Comparison of ENCODE assay signal across 8 cellular contexts in genomic region chr9:63450836-63451235, GRCh38.
DNase-seq lines count a peak whose midpoint lies in the region; ATAC-seq and TF ChIP-seq lines count a peak whose summit lies in the region.
"Not testable (repeated sequence)": the region's sequence is repeated elsewhere in the genome, so short reads cannot be mapped to it uniquely, and the experiment has no call there.

No MANE protein-coding gene starts in this region.

- not testable (repeated sequence) for H3K36me3 ChIP-seq in CD4-positive, alpha-beta memory T cell (ENCODE audit: insufficient read depth, low read length); mucosa of descending colon (ENCODE audit: low read depth); sigmoid colon; transverse colon

- DNase-seq in CD4-positive, alpha-beta memory T cell, result peak in 4 of 5 donors; percentile 7 to 27 (median 10)
- peak in 2 of 3 donors; percentile 2 to 7 for DNase-seq in T-helper 17 cell
- DNase-seq in activated effector memory CD4-positive, alpha-beta T cell treated with anti-CD3 and anti-CD28 coated beads, Interleukin-2, amount 50 U/mL, for 16 hours, result peak; percentile 64
- not testable (repeated sequence) for DNase-seq in cardiac fibroblast (ENCODE audit: low read depth in 2 of 2)
- DNase-seq in left ventricle myocardium superior, result peak; percentile 9
- peak in 2 of 3 donors; percentile 9 to 34 for DNase-seq in mucosa of descending colon
- DNase-seq in sigmoid colon, result peak; percentile 7
- DNase-seq in transverse colon, result peak; percentile 8

- H3K4me3 Mint-ChIP-seq in CD4-positive, alpha-beta memory T cell; T-helper 17 cell: not testable (repeated sequence)

- not testable (repeated sequence) for TF ChIP-seq POLR2A in sigmoid colon (IDR thresholded peaks at IDR 0.05); transverse colon (IDR thresholded peaks at IDR 0.05)

- not testable (repeated sequence) for TF ChIP-seq CTCF in cardiac fibroblast (IDR thresholded peaks at IDR 0.05; ENCODE audit: low read depth, low read length); mucosa of descending colon (IDR thresholded peaks at IDR 0.05); sigmoid colon (IDR thresholded peaks at IDR 0.05); transverse colon (IDR thresholded peaks at IDR 0.05)

- not testable (repeated sequence) for H3K27ac ChIP-seq in CD4-positive, alpha-beta memory T cell (ENCODE audit: low read depth, low read length); sigmoid colon; transverse colon

- intact Hi-C loops in CD4-positive, alpha-beta memory T cell (cut with micrococcal nuclease); left ventricle myocardium superior (cut with micrococcal nuclease); mucosa of descending colon (cut with DNase I, micrococcal nuclease); sigmoid colon (cut with DNase I); transverse colon (cut with DNase I; ENCODE audit: low total_unique reads): not testable (repeated sequence)

- H3K27ac Mint-ChIP-seq in CD4-positive, alpha-beta memory T cell; T-helper 17 cell: not testable (repeated sequence)

- TF ChIP-seq EP300 in sigmoid colon (IDR thresholded peaks at IDR 0.05); transverse colon (IDR thresholded peaks at IDR 0.05; ENCODE audit: low read depth): not testable (repeated sequence)

- POLR2A ChIA-PET in CD4-positive, alpha-beta memory T cell (lab: Charles Lee; ENCODE audit: partially characterized antibody), result not testable (repeated sequence)

- H3K9me3 Mint-ChIP-seq in CD4-positive, alpha-beta memory T cell, result not testable (repeated sequence)

- 0 to 1% methylated on average over 34 to 44 of the region's 46 CpGs for WGBS in sigmoid colon, 2 donors
- 0% methylated on average over 14 of the region's 46 CpGs; no CpG with 5 or more reads in 1 of the 2 donors for WGBS in transverse colon (ENCODE audit: low coverage in 1 of 2), 2 donors

- H3K27me3 ChIP-seq in CD4-positive, alpha-beta memory T cell (ENCODE audit: insufficient read depth, low read length); sigmoid colon; transverse colon: not testable (repeated sequence)

- ATAC-seq in T-helper 17 cell, left ventricle myocardium superior, mucosa of descending colon: not testable (repeated sequence)

- H3K4me3 ChIP-seq in CD4-positive, alpha-beta memory T cell (ENCODE audit: low read length in 2 of 2); mucosa of descending colon: not testable (repeated sequence)
- H3K4me3 ChIP-seq in cardiac fibroblast (replicated peaks in 1 of 2; ENCODE audit: low read depth in 2 of 2, low read length in 2 of 2) (peak overlapping the region; percentile 11 to 28), sigmoid colon (peak overlapping the region in 2 of 4 donors; percentile 42 to 43), transverse colon (peak overlapping the region in 2 of 4 donors; percentile 34 to 38)

- H3K27me3 Mint-ChIP-seq in CD4-positive, alpha-beta memory T cell; T-helper 17 cell: not testable (repeated sequence)

- H3K4me1 ChIP-seq in CD4-positive, alpha-beta memory T cell (ENCODE audit: insufficient read depth, low read length); mucosa of descending colon (ENCODE audit: low read depth); sigmoid colon; transverse colon: not testable (repeated sequence)

- not testable (repeated sequence) for H3K4me1 Mint-ChIP-seq in CD4-positive, alpha-beta memory T cell; T-helper 17 cell

- in situ Hi-C loops in transverse colon (cut with MboI; ENCODE audit: low pct_ligation_motif_present in 1 of 4, low pct_unique_long_range_greater_than_20kb in 1 of 4, low sequenced_read_pairs in 3 of 4), result not testable (repeated sequence)

- CTCF ChIA-PET in CD4-positive, alpha-beta memory T cell (lab: Charles Lee; ENCODE audit: partially characterized antibody), result not testable (repeated sequence)

- not testable (repeated sequence) for H3K9me3 ChIP-seq in CD4-positive, alpha-beta memory T cell (ENCODE audit: control insufficient read depth in 1 of 2, low read length in 2 of 2); T-helper 17 cell (ENCODE audit: control insufficient read depth, low read length, poor library complexity, severe bottlenecking); mucosa of descending colon; sigmoid colon; transverse colon

- not testable (repeated sequence) for H3K36me3 Mint-ChIP-seq in CD4-positive, alpha-beta memory T cell; T-helper 17 cell (ENCODE audit: low read depth)
